ENCODE assay signal across 1 cellular context in the genomic region with DNA sequence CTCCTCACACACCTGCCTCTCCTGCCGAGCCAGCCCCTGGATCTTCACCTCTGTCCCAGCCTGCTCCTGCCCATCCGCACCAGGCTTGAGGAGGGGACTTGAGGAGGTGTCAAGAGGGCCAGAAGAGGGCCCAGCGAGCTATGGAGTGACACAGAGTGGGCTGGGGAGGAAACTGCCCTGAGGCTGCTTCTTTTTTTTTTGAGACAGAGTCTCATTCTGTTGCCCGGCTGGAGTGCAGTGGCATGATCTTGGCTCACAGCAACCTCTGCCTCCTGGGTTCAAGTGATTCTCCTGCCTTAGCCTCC.
TF ChIP-seq lines count a peak whose summit lies in the region.

No MANE protein-coding gene starts in this region.

TF ChIP-seq in SK-N-SH treated with all-trans-retinoic acid at 6 μM for 48 hours, 23 proteins besides CTCF, POLR2A, EP300 and RAD21 (continued from another document):
- no peak for TF ChIP-seq ZFP3 (CRISPR knock-in tag; IDR thresholded peaks at IDR 0.05)
- no peak for TF ChIP-seq PPARA (CRISPR knock-in tag; IDR thresholded peaks at IDR 0.05; ENCODE audit: borderline replicate concordance)
- TF ChIP-seq ESRRG (CRISPR knock-in tag; IDR thresholded peaks at IDR 0.05) = no peak
- TF ChIP-seq, protein P1, sequence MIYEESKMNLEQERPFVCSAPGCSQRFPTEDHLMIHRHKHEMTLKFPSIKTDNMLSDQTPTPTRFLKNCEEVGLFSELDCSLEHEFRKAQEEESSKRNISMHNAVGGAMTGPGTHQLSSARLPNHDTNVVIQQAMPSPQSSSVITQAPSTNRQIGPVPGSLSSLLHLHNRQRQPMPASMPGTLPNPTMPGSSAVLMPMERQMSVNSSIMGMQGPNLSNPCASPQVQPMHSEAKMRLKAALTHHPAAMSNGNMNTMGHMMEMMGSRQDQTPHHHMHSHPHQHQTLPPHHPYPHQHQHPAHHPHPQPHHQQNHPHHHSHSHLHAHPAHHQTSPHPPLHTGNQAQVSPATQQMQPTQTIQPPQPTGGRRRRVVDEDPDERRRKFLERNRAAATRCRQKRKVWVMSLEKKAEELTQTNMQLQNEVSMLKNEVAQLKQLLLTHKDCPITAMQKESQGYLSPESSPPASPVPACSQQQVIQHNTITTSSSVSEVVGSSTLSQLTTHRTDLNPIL (CRISPR knock-in tag; IDR thresholded peaks at IDR 0.05; ENCODE audit: low read depth) = no peak
